ENCODE assay signal across 22 cellular contexts in genomic region chr5:75472973-75473372, GRCh38.
"Had no signal": no experiment of that assay in that cellular context is flagged by ENCODE, and none has a peak within 500 bp of the region (broad histone marks: within the 10 kb centered on the region; RNA-seq: fewer than 3 reads in every experiment).

No MANE protein-coding gene starts in this region.

- H3K27ac ChIP-seq: epithelial cell of prostate, esophagus muscularis mucosa, gastrocnemius medialis, heart right ventricle, left ventricle myocardium inferior, lower lobe of right lung, sigmoid colon, skin epidermis, suprapubic skin, thyroid gland had no signal

- H3K27ac Mint-ChIP-seq: memory B cell; naive thymus-derived CD4-positive, alpha-beta T cell; nephron progenitor cell; stimulated activated effector memory CD8-positive, alpha-beta T cell treated with anti-CD3 and anti-CD28 coated beads, Interleukin-12 subunit alpha, Interleukin-12 subunit beta, amount 100 ng/mL, for 72 hours; type B pancreatic cell had no signal

- H3K36me3 Mint-ChIP-seq: stimulated activated effector memory CD8-positive, alpha-beta T cell treated with anti-CD3 and anti-CD28 coated beads, Interleukin-12 subunit alpha, Interleukin-12 subunit beta, amount 100 ng/mL, for 72 hours had no signal

- H3K27me3 Mint-ChIP-seq: memory B cell; naive thymus-derived CD4-positive, alpha-beta T cell; type B pancreatic cell had no signal

- H3K4me3 Mint-ChIP-seq: memory B cell; naive thymus-derived CD4-positive, alpha-beta T cell; nephron progenitor cell; stimulated activated effector memory CD8-positive, alpha-beta T cell treated with anti-CD3 and anti-CD28 coated beads, Interleukin-12 subunit alpha, Interleukin-12 subunit beta, amount 100 ng/mL, for 72 hours; type B pancreatic cell had no signal

- H3K4me3 ChIP-seq: esophagus muscularis mucosa, gastrocnemius medialis, heart right ventricle, left ventricle myocardium inferior, lower lobe of right lung, sigmoid colon, skin epidermis, suprapubic skin, thyroid gland had no signal

- H3K27me3 ChIP-seq: esophagus muscularis mucosa, gastrocnemius medialis, heart right ventricle, sigmoid colon, suprapubic skin, thyroid gland had no signal

- H3K4me1 ChIP-seq: esophagus muscularis mucosa, lower lobe of right lung, suprapubic skin had no signal

- H3K36me3 ChIP-seq: esophagus muscularis mucosa, gastrocnemius medialis, heart right ventricle, lower lobe of right lung, sigmoid colon, suprapubic skin, thyroid gland had no signal

- ATAC-seq: gastrocnemius medialis; heart right ventricle; lower lobe of right lung; naive thymus-derived CD4-positive, alpha-beta T cell; stimulated activated effector memory CD8-positive, alpha-beta T cell treated with anti-CD3 and anti-CD28 coated beads, Interleukin-12 subunit alpha, Interleukin-12 subunit beta, amount 100 ng/mL, for 72 hours; stimulated activated naive CD8-positive, alpha-beta T cell treated with anti-CD3 and anti-CD28 coated beads, Interleukin-15, Interleukin-2, amounts not matched to agents 100 U/mL and 50 U/mL, for 24 hours had no signal

- FAIRE-seq: urothelium cell line had no signal

- H3K9me3 ChIP-seq: thyroid gland had no signal

- DNase-seq: effector memory CD4-positive, alpha-beta T cell; gastrocnemius medialis; heart right ventricle; islet precursor cell; left ventricle myocardium inferior; lower lobe of right lung; naive thymus-derived CD4-positive, alpha-beta T cell; nephron progenitor cell; posterior cingulate gyrus; sigmoid colon; stimulated activated CD4-positive, alpha-beta T cell treated with anti-CD3 and anti-CD28 coated beads, Interleukin-2, amount 100 ng/mL, for 48 hours; stimulated activated CD8-positive, alpha-beta memory T cell treated with anti-CD3 and anti-CD28 coated beads, Interleukin-4, amount 100 ng/mL, for 48 hours; stimulated activated naive CD8-positive, alpha-beta T cell treated with anti-CD3 and anti-CD28 coated beads, Interleukin-15, Interleukin-2, amounts not matched to agents 100 U/mL and 50 U/mL, for 24 hours; thyroid gland had no signal

- H3K4me1 Mint-ChIP-seq: nephron progenitor cell had no signal
